ENCODE assay signal across 10 cellular contexts in genomic region chr13:32829676-32830091, GRCh38.
A peak's percentile ranks its signal among the peaks of the same experiment; 100 is the strongest.
DNase-seq lines count a peak whose midpoint lies in the region; ATAC-seq lines count a peak whose summit lies in the region.
"Had no signal": no experiment of that assay in that cellular context is flagged by ENCODE, and none has a peak within 500 bp of the region (broad histone marks: within the 10 kb centered on the region; RNA-seq: fewer than 3 reads in every experiment).

No MANE protein-coding gene starts in this region.

- H3K4me3 Mint-ChIP-seq in activated T-helper 17 cell treated with anti-CD3 and anti-CD28 coated beads, Interleukin-2, amount 50 U/mL, for 72 hours, result no peak overlapping the region

- H3K27ac Mint-ChIP-seq in activated T-helper 17 cell treated with anti-CD3 and anti-CD28 coated beads, Interleukin-2, amount 50 U/mL, for 72 hours, result no peak overlapping the region

- peak; percentile 26 for DNase-seq in AG08395 (ENCODE audit: low spot score)
- DNase-seq in iPS-NIHi7 (ENCODE audit: extremely low spot score), result peak; percentile 48
- no peak for DNase-seq in SW 1271 (lab: John Stamatoyannopoulos, UW)
- DNase-seq in NCI-H748 (lab: John Stamatoyannopoulos, UW; ENCODE audit: unreplicated experiment), result no peak
- DNase-seq: central memory CD4-positive, alpha-beta T cell; Peyer's patch had no signal

- no peaks in the 10 kb centered on the region for H3K36me3 Mint-ChIP-seq in activated T-helper 17 cell treated with anti-CD3 and anti-CD28 coated beads, Interleukin-2, amount 50 U/mL, for 72 hours (ENCODE audit: low read depth)

- H3K4me1 Mint-ChIP-seq in activated T-helper 17 cell treated with anti-CD3 and anti-CD28 coated beads, Interleukin-2, amount 50 U/mL, for 72 hours, result no peaks in the 10 kb centered on the region

- H3K27me3 Mint-ChIP-seq in activated T-helper 17 cell treated with anti-CD3 and anti-CD28 coated beads, Interleukin-2, amount 50 U/mL, for 72 hours, result peaks cover 5% of the 10 kb centered on the region

- ATAC-seq in HG02885 (IDR thresholded peaks at IDR 0.05; ENCODE audit: poor library complexity, unreplicated experiment) (peak; percentile 60), HG02852 (IDR thresholded peaks at IDR 0.05; ENCODE audit: unreplicated experiment) (no peak), GM18870 (IDR thresholded peaks at IDR 0.05; ENCODE audit: unreplicated experiment) (no peak)
- ATAC-seq in activated T-helper 17 cell treated with anti-CD3 and anti-CD28 coated beads, Interleukin-2, amount 50 U/mL, for 72 hours (replicated peaks), result peak; percentile 56

- peaks cover 5% of the 10 kb centered on the region for H3K9me3 Mint-ChIP-seq in activated T-helper 17 cell treated with anti-CD3 and anti-CD28 coated beads, Interleukin-2, amount 50 U/mL, for 72 hours

Comparison
In these comparisons a context has a peak if more than half of its experiments do, and no peak if none do; other contexts are left out.
1. DNase-seq: peak in AG08395 (single experiment) and iPS-NIHi7 (single experiment); none in SW 1271 (0 of 2) and NCI-H748 (single experiment).
2. ATAC-seq: peak in HG02885 (single experiment) and activated T-helper 17 cell treated with anti-CD3 and anti-CD28 coated beads, Interleukin-2, amount 50 U/mL, for 72 hours (single experiment); none in HG02852 (single experiment) and GM18870 (single experiment).